ENCODE assay signal across 1 cellular context in the genomic region with DNA sequence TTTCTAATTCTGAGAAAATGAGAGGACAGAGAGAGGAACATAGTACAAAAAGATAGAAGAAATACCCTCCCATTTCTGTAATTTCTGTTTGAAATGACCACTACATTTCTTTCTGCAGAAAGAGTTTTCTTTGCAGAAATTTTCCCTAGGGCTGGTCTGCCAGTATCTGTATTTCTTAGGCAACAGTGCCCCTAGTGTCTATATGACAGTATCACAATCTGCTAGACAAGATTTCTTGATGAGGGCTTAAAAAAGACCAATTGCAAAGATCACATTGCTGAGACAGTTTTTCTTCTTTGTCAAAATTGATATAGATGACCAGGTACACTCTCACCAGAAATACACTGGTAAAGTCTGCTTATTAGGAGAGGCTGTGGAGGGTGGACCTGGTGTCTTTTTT.
TF ChIP-seq lines count a peak whose summit lies in the region.

No MANE protein-coding gene starts in this region.

TF ChIP-seq in WTC11, 78 proteins besides CTCF, POLR2A, EP300 and RAD21 (continued from another document):
- TF ChIP-seq, protein P1, sequence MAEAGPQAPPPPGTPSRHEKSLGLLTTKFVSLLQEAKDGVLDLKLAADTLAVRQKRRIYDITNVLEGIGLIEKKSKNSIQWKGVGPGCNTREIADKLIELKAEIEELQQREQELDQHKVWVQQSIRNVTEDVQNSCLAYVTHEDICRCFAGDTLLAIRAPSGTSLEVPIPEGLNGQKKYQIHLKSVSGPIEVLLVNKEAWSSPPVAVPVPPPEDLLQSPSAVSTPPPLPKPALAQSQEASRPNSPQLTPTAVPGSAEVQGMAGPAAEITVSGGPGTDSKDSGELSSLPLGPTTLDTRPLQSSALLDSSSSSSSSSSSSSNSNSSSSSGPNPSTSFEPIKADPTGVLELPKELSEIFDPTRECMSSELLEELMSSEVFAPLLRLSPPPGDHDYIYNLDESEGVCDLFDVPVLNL (CRISPR knock-in tag; IDR thresholded peaks at IDR 0.05; ENCODE audit: borderline replicate concordance, low read depth) = no peak
- no peak for TF ChIP-seq SMAD3 (CRISPR knock-in tag; IDR thresholded peaks at IDR 0.05; ENCODE audit: borderline replicate concordance)
- TF ChIP-seq, protein P2, sequence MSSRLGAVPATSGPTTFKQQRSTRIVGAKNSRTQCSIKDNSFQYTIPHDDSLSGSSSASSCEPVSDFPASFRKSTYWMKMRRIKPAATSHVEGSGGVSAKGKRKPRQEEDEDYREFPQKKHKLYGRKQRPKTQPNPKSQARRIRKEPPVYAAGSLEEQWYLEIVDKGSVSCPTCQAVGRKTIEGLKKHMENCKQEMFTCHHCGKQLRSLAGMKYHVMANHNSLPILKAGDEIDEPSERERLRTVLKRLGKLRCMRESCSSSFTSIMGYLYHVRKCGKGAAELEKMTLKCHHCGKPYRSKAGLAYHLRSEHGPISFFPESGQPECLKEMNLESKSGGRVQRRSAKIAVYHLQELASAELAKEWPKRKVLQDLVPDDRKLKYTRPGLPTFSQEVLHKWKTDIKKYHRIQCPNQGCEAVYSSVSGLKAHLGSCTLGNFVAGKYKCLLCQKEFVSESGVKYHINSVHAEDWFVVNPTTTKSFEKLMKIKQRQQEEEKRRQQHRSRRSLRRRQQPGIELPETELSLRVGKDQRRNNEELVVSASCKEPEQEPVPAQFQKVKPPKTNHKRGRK (CRISPR knock-in tag; IDR thresholded peaks at IDR 0.05; ENCODE audit: borderline replicate concordance) = no peak
- TF ChIP-seq IRF2 (CRISPR knock-in tag; IDR thresholded peaks at IDR 0.05; ENCODE audit: borderline replicate concordance, low read depth) = no peak
- TF ChIP-seq, protein P3, sequence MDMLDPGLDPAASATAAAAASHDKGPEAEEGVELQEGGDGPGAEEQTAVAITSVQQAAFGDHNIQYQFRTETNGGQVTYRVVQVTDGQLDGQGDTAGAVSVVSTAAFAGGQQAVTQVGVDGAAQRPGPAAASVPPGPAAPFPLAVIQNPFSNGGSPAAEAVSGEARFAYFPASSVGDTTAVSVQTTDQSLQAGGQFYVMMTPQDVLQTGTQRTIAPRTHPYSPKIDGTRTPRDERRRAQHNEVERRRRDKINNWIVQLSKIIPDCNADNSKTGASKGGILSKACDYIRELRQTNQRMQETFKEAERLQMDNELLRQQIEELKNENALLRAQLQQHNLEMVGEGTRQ (CRISPR knock-in tag; IDR thresholded peaks at IDR 0.05) = no peak
- TF ChIP-seq, protein P4, sequence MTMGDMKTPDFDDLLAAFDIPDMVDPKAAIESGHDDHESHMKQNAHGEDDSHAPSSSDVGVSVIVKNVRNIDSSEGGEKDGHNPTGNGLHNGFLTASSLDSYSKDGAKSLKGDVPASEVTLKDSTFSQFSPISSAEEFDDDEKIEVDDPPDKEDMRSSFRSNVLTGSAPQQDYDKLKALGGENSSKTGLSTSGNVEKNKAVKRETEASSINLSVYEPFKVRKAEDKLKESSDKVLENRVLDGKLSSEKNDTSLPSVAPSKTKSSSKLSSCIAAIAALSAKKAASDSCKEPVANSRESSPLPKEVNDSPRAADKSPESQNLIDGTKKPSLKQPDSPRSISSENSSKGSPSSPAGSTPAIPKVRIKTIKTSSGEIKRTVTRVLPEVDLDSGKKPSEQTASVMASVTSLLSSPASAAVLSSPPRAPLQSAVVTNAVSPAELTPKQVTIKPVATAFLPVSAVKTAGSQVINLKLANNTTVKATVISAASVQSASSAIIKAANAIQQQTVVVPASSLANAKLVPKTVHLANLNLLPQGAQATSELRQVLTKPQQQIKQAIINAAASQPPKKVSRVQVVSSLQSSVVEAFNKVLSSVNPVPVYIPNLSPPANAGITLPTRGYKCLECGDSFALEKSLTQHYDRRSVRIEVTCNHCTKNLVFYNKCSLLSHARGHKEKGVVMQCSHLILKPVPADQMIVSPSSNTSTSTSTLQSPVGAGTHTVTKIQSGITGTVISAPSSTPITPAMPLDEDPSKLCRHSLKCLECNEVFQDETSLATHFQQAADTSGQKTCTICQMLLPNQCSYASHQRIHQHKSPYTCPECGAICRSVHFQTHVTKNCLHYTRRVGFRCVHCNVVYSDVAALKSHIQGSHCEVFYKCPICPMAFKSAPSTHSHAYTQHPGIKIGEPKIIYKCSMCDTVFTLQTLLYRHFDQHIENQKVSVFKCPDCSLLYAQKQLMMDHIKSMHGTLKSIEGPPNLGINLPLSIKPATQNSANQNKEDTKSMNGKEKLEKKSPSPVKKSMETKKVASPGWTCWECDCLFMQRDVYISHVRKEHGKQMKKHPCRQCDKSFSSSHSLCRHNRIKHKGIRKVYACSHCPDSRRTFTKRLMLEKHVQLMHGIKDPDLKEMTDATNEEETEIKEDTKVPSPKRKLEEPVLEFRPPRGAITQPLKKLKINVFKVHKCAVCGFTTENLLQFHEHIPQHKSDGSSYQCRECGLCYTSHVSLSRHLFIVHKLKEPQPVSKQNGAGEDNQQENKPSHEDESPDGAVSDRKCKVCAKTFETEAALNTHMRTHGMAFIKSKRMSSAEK (CRISPR knock-in tag; IDR thresholded peaks at IDR 0.05; ENCODE audit: borderline replicate concordance) = no peak
- TF ChIP-seq RORB (CRISPR knock-in tag; IDR thresholded peaks at IDR 0.05) = no peak
- TF ChIP-seq, protein P5, sequence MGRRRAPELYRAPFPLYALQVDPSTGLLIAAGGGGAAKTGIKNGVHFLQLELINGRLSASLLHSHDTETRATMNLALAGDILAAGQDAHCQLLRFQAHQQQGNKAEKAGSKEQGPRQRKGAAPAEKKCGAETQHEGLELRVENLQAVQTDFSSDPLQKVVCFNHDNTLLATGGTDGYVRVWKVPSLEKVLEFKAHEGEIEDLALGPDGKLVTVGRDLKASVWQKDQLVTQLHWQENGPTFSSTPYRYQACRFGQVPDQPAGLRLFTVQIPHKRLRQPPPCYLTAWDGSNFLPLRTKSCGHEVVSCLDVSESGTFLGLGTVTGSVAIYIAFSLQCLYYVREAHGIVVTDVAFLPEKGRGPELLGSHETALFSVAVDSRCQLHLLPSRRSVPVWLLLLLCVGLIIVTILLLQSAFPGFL (CRISPR knock-in tag; IDR thresholded peaks at IDR 0.05; ENCODE audit: borderline replicate concordance) = no peak
- TF ChIP-seq ZMAT4 (CRISPR knock-in tag; IDR thresholded peaks at IDR 0.05) = no peak
